In the genomic region with DNA sequence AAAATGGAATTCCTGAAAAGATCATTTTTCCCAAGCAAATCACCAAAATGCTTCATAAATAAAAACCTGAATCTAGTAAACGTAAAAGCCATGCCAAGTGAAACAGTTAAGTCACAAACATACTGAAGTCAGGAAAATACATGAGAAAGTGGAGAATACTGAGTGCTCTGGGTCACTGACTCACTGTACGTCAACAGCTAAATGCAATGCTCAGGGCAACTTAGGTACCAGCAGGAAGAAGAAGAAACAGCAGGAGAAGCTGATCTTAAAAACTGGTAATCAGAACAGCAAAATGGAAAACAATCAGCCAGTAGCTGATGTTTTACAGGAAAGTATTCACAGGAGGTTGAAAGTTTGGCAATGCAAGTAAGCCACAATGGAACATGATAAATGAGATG, we compare ENCODE assay signal across 14 cellular contexts.
DNase-seq lines count a peak whose midpoint lies in the region; ATAC-seq and TF ChIP-seq lines count a peak whose summit lies in the region.
"Had no signal": no experiment of that assay in that cellular context is flagged by ENCODE, and none has a peak within 500 bp of the region (broad histone marks: within the 10 kb centered on the region; RNA-seq: fewer than 3 reads in every experiment).

No MANE protein-coding gene starts in this region.

- DNase-seq in brain pericyte (ENCODE audit: low read depth, low spot score) (peak; percentile 63), iris pigment epithelial cell (ENCODE audit: low read depth) (peak; percentile 33), NCI-H2227 (lab: John Stamatoyannopoulos, UW; ENCODE audit: unreplicated experiment) (no peak)
- no peak for DNase-seq in activated CD4-positive, alpha-beta T cell treated with anti-CD3 and anti-CD28 coated beads for 36 hours
- DNase-seq: ACHN; AML-193; Caco-2; CD4-positive, alpha-beta T cell; DMS79; GDM1; GM23248 had no signal

- TF ChIP-seq CTCF in nephron (IDR thresholded peaks at IDR 0.05; ENCODE audit: unreplicated experiment in 3 of 3): no peak

- peak overlapping the region; percentile 33 to 69 (median 48) for H3K27ac Mint-ChIP-seq in nephron
- no peak overlapping the region for H3K27ac Mint-ChIP-seq in activated CD4-positive, alpha-beta T cell treated with anti-CD3 and anti-CD28 coated beads for 36 hours
- H3K27ac Mint-ChIP-seq: CD4-positive, alpha-beta T cell had no signal

- H3K27me3 Mint-ChIP-seq in nephron (ENCODE audit: low read depth): no peaks in the 10 kb centered on the region
- peaks cover 2% of the 10 kb centered on the region for H3K27me3 Mint-ChIP-seq in activated CD4-positive, alpha-beta T cell treated with anti-CD3 and anti-CD28 coated beads for 36 hours
- H3K27me3 Mint-ChIP-seq: CD4-positive, alpha-beta T cell had no signal

- POLR2A ChIA-PET in activated CD4-positive, alpha-beta T cell treated with anti-CD3 and anti-CD28 coated beads for 36 hours (lab: Charles Lee): no interaction called here

- no peak overlapping the region for H3K4me3 Mint-ChIP-seq in nephron
- no peak overlapping the region for H3K4me3 Mint-ChIP-seq in activated CD4-positive, alpha-beta T cell treated with anti-CD3 and anti-CD28 coated beads for 36 hours
- H3K4me3 Mint-ChIP-seq: CD4-positive, alpha-beta T cell had no signal

- intact Hi-C loops in activated CD4-positive, alpha-beta T cell treated with anti-CD3 and anti-CD28 coated beads for 36 hours (cut with DNase I, micrococcal nuclease): no loop called here

- H3K36me3 Mint-ChIP-seq in nephron (ENCODE audit: low read depth): peaks cover 7% of the 10 kb centered on the region
- no peaks in the 10 kb centered on the region for H3K36me3 Mint-ChIP-seq in activated CD4-positive, alpha-beta T cell treated with anti-CD3 and anti-CD28 coated beads for 36 hours (ENCODE audit: low read depth)

- ATAC-seq in activated CD4-positive, CD25-positive, alpha-beta regulatory T cell treated with anti-CD3 and anti-CD28 coated beads, Interleukin-2, amount 50 U/mL, for 24 hours: no peak
- no peak for ATAC-seq in activated CD4-positive, alpha-beta T cell treated with anti-CD3 and anti-CD28 coated beads for 36 hours
- ATAC-seq in esophagus mucosa: no peak

- H3K9me3 Mint-ChIP-seq in nephron: peaks cover 3% of the 10 kb centered on the region
- peaks cover 8% of the 10 kb centered on the region for H3K9me3 Mint-ChIP-seq in activated CD4-positive, alpha-beta T cell treated with anti-CD3 and anti-CD28 coated beads for 36 hours (ENCODE audit: low read depth)

- peaks cover 29% of the 10 kb centered on the region for H3K4me1 Mint-ChIP-seq in nephron
- no peaks in the 10 kb centered on the region for H3K4me1 Mint-ChIP-seq in activated CD4-positive, alpha-beta T cell treated with anti-CD3 and anti-CD28 coated beads for 36 hours

- CTCF ChIA-PET in activated CD4-positive, alpha-beta T cell treated with anti-CD3 and anti-CD28 coated beads for 36 hours (lab: Charles Lee): no interaction called here

Comparison
In these comparisons a context has a peak if more than half of its experiments do, and no peak if none do; other contexts are left out.
1. DNase-seq: peak in brain pericyte (single experiment) and iris pigment epithelial cell (single experiment); none in activated CD4-positive, alpha-beta T cell treated with anti-CD3 and anti-CD28 coated beads for 36 hours (single experiment) and NCI-H2227 (single experiment).